In genomic region chr17:49748223-49748622, GRCh38 we compare ENCODE assay signal across 1 cellular context.
TF ChIP-seq lines count a peak whose summit lies in the region.

No MANE protein-coding gene starts in this region.

TF ChIP-seq in GM12878, 131 proteins besides CTCF, POLR2A, EP300 and RAD21 (continued from another document):
- TF ChIP-seq ZNF24 (IDR thresholded peaks at IDR 0.05) (no peak), GABPA (IDR thresholded peaks at IDR 0.05; ENCODE audit: low read depth) (no peak), DPF2 (IDR thresholded peaks at IDR 0.05) (no peak), NRF1 (conservative IDR thresholded peaks at IDR 0.05; ENCODE audit: low read depth, low read length) (no peak), TCF12 (IDR thresholded peaks at IDR 0.05; ENCODE audit: low read depth, low read length) (no peak), E2F4 (IDR thresholded peaks at IDR 0.05; ENCODE audit: low read depth, low read length) (no peak), SREBF2 (IDR thresholded peaks at IDR 0.05; ENCODE audit: low read length) (no peak), YBX1 (IDR thresholded peaks at IDR 0.05) (no peak), SP1 (IDR thresholded peaks at IDR 0.05; ENCODE audit: low read depth, low read length) (no peak), HDGF (IDR thresholded peaks at IDR 0.05) (no peak), ZNF384 (IDR thresholded peaks at IDR 0.05; ENCODE audit: borderline replicate concordance, low read depth, low read length) (no peak), ASH2L (IDR thresholded peaks at IDR 0.05; ENCODE audit: borderline replicate concordance, low read depth) (no peak), IRF4 (IDR thresholded peaks at IDR 0.05; ENCODE audit: low read depth, low read length) (no peak), NR2C2 (IDR thresholded peaks at IDR 0.05; ENCODE audit: borderline replicate concordance, control insufficient read depth, insufficient read length, low read depth) (no peak), MTA2 (IDR thresholded peaks at IDR 0.05; ENCODE audit: low read depth) (no peak)
TF ChIP-seq in GM12878: peak in this region for 0.
